In genomic region chr1:25513666-25514065, GRCh38 we compare ENCODE assay signal across 18 cellular contexts. TPM values are rescaled to one million over a fixed set of nuclear protein-coding genes. Genes with fewer than 3 reads are reported as not detected.
DNase-seq lines count a peak whose midpoint lies in the region; ATAC-seq and TF ChIP-seq lines count a peak whose summit lies in the region.
"Had no signal": no experiment of that assay in that cellular context is flagged by ENCODE, and none has a peak within 500 bp of the region (broad histone marks: within the 10 kb centered on the region; RNA-seq: fewer than 3 reads in every experiment).

No MANE protein-coding gene starts in this region.

- H3K9me3 Mint-ChIP-seq in activated CD4-positive, alpha-beta T cell treated with anti-CD3 and anti-CD28 coated beads, Interleukin-2, amount 10 ng/mL, durations not matched to agents 7 days and 5 days = peaks cover 2% of the 10 kb centered on the region

- no peak for TF ChIP-seq POLR2A in sigmoid colon (IDR thresholded peaks at IDR 0.05)
- TF ChIP-seq POLR2A in thyroid gland (IDR thresholded peaks at IDR 0.05) = no peak

- TF ChIP-seq CTCF in RWPE2 (IDR thresholded peaks at IDR 0.05; ENCODE audit: poor library complexity, severe bottlenecking) (no peak), sigmoid colon (IDR thresholded peaks at IDR 0.05) (no peak), thyroid gland (IDR thresholded peaks at IDR 0.05) (no peak)

- H3K4me1 ChIP-seq in RWPE2 (ENCODE audit: insufficient read depth, poor library complexity, severe bottlenecking) (no peaks in the 10 kb centered on the region), sigmoid colon (no peaks in the 10 kb centered on the region), thyroid gland (no peaks in the 10 kb centered on the region)
- H3K4me1 ChIP-seq: BLaER1, Caco-2 had no signal

- peaks cover 2% of the 10 kb centered on the region for H3K27me3 Mint-ChIP-seq in activated CD4-positive, alpha-beta T cell treated with anti-CD3 and anti-CD28 coated beads, Interleukin-2, amount 10 ng/mL, durations not matched to agents 7 days and 5 days

- no peak for TF ChIP-seq EP300 in sigmoid colon (IDR thresholded peaks at IDR 0.05)

- H3K4me3 ChIP-seq in RWPE2 (ENCODE audit: severe bottlenecking) (no peak overlapping the region), sigmoid colon (no peak overlapping the region), thyroid gland (replicated peaks in 1 of 3) (no peak overlapping the region)
- H3K4me3 ChIP-seq: BLaER1, GM23248 had no signal

- CTCF ChIA-PET in activated CD4-positive, alpha-beta T cell treated with anti-CD3 and anti-CD28 coated beads, Interleukin-2, amount 10 ng/mL, durations not matched to agents 7 days and 5 days (lab: Charles Lee) = interaction anchor here (1.1 to 1.2 kb wide), 2 partner anchors 12 to 25 kb away, joined by 3 to 4 read pairs; no protein-coding TSS in a partner anchor

- H3K27ac Mint-ChIP-seq in activated CD4-positive, alpha-beta T cell treated with anti-CD3 and anti-CD28 coated beads, Interleukin-2, amount 10 ng/mL, durations not matched to agents 7 days and 5 days = no peak overlapping the region

- peak; percentile 28 for DNase-seq in activated CD8-positive, alpha-beta memory T cell treated with anti-CD3 and anti-CD28 coated beads, Interleukin-2, amount 50 U/mL, for 48 hours
- no peak for DNase-seq in activated CD8-positive, alpha-beta memory T cell treated with anti-CD3 and anti-CD28 coated beads for 24 hours
- peak; percentile 18 for DNase-seq in RWPE2 (ENCODE audit: low spot score)
- peak; percentile 41 for DNase-seq in islet precursor cell
- peak; percentile 40 for DNase-seq in sigmoid colon
- DNase-seq in activated CD4-positive, alpha-beta T cell treated with anti-CD3 and anti-CD28 coated beads, Interleukin-2, amount 10 ng/mL, durations not matched to agents 7 days and 5 days = no peak
- DNase-seq in thyroid gland = no peak
- no peak for DNase-seq in KG1 (lab: John Stamatoyannopoulos, UW)
- DNase-seq: 8988T, AML-193, Caco-2, DMS53, GF-D8, GM23248 had no signal

- no peaks in the 10 kb centered on the region for H3K4me1 Mint-ChIP-seq in activated CD4-positive, alpha-beta T cell treated with anti-CD3 and anti-CD28 coated beads, Interleukin-2, amount 10 ng/mL, durations not matched to agents 7 days and 5 days
- H3K4me1 Mint-ChIP-seq: CD8-positive, alpha-beta memory T cell had no signal

- intact Hi-C loops in sigmoid colon (cut with DNase I) = no loop called here
- intact Hi-C loops in thyroid gland (cut with DNase I) = no loop called here

- no peaks in the 10 kb centered on the region for H3K27me3 ChIP-seq in RWPE2 (ENCODE audit: insufficient read depth, poor library complexity, severe bottlenecking)
- H3K27me3 ChIP-seq in sigmoid colon = no peaks in the 10 kb centered on the region
- H3K27me3 ChIP-seq in thyroid gland = no peaks in the 10 kb centered on the region
- H3K27me3 ChIP-seq: BLaER1 had no signal

- no peaks in the 10 kb centered on the region for H3K36me3 ChIP-seq in RWPE2 (ENCODE audit: low read depth)
- no peaks in the 10 kb centered on the region for H3K36me3 ChIP-seq in sigmoid colon
- H3K36me3 ChIP-seq in thyroid gland = no peaks in the 10 kb centered on the region
- H3K36me3 ChIP-seq: BLaER1 had no signal

- no peak for ATAC-seq in RWPE2 (ENCODE audit: low read depth)
- ATAC-seq: HCT116 had no signal

- H3K36me3 Mint-ChIP-seq in activated CD4-positive, alpha-beta T cell treated with anti-CD3 and anti-CD28 coated beads, Interleukin-2, amount 10 ng/mL, durations not matched to agents 7 days and 5 days (ENCODE audit: low read depth) = no peaks in the 10 kb centered on the region
- H3K36me3 Mint-ChIP-seq: CD8-positive, alpha-beta memory T cell had no signal

- POLR2A ChIA-PET in activated CD4-positive, alpha-beta T cell treated with anti-CD3 and anti-CD28 coated beads, Interleukin-2, amount 10 ng/mL, durations not matched to agents 7 days and 5 days (lab: Charles Lee) = no interaction called here

- WGBS in sigmoid colon, 2 donors = 84% methylated on average over 4 of the region's 4 CpGs
- 73 to 85% methylated on average over 3 to 4 of the region's 4 CpGs for WGBS in thyroid gland, 2 donors

- no peak overlapping the region for H3K4me3 Mint-ChIP-seq in activated CD4-positive, alpha-beta T cell treated with anti-CD3 and anti-CD28 coated beads, Interleukin-2, amount 10 ng/mL, durations not matched to agents 7 days and 5 days
- H3K4me3 Mint-ChIP-seq: CD8-positive, alpha-beta memory T cell had no signal

- H3K9me3 ChIP-seq in RWPE2 (ENCODE audit: severe bottlenecking) = no peaks in the 10 kb centered on the region
- no peaks in the 10 kb centered on the region for H3K9me3 ChIP-seq in sigmoid colon
- no peaks in the 10 kb centered on the region for H3K9me3 ChIP-seq in thyroid gland
- H3K9me3 ChIP-seq: BLaER1, Caco-2 had no signal

- H3K27ac ChIP-seq in RWPE2 (ENCODE audit: poor library complexity, severe bottlenecking) (no peak overlapping the region), sigmoid colon (no peak overlapping the region), thyroid gland (no peak overlapping the region)
- H3K27ac ChIP-seq: BLaER1, GM23248, HL-60 had no signal

RNA-seq across cellular contexts. Expression of gene LDLRAP1, which starts 29.7 kb away (rescaled TPM):
- total RNA-seq in sigmoid colon = 10 to 100 TPM in 2 of 4 donors, 1 to 10 TPM in 2; 9.1 to 17.4 (median 10.3) TPM
- 10 to 100 TPM; 25.9 to 35.8 (median 30.0) TPM for polyA plus RNA-seq in sigmoid colon
- total RNA-seq in activated CD4-positive, alpha-beta T cell treated with anti-CD3 and anti-CD28 coated beads, Interleukin-2, amount 10 ng/mL, durations not matched to agents 7 days and 5 days = 10 to 100 TPM; 64.4 to 65.3 TPM
- total RNA-seq in thyroid gland = 10 to 100 TPM; 25.1 to 40.9 (median 34.4) TPM

Comparison
In these comparisons a context has a peak if more than half of its experiments do, and no peak if none do; other contexts are left out.
1. DNase-seq: peak in activated CD8-positive, alpha-beta memory T cell treated with anti-CD3 and anti-CD28 coated beads, Interleukin-2, amount 50 U/mL, for 48 hours (single experiment), RWPE2 (single experiment), islet precursor cell (single experiment) and sigmoid colon (single experiment); none in activated CD8-positive, alpha-beta memory T cell treated with anti-CD3 and anti-CD28 coated beads for 24 hours (single experiment), activated CD4-positive, alpha-beta T cell treated with anti-CD3 and anti-CD28 coated beads, Interleukin-2, amount 10 ng/mL, durations not matched to agents 7 days and 5 days (single experiment), thyroid gland (0 of 2) and KG1 (single experiment).